Comparison of ENCODE assay signal across 9 cellular contexts in genomic region chr3:8499181-8499611, GRCh38. TPM values are rescaled to one million over a fixed set of nuclear protein-coding genes. Genes with fewer than 3 reads are reported as not detected.
DNase-seq lines count a peak whose midpoint lies in the region; ATAC-seq and TF ChIP-seq lines count a peak whose summit lies in the region.
"Had no signal": no experiment of that assay in that cellular context is flagged by ENCODE, and none has a peak within 500 bp of the region (broad histone marks: within the 10 kb centered on the region; RNA-seq: fewer than 3 reads in every experiment).

No MANE protein-coding gene starts in this region.

- H3K9me3 ChIP-seq in smooth muscle cell (replicated peaks; ENCODE audit: low read depth) = no peaks in the 10 kb centered on the region
- H3K9me3 ChIP-seq in transverse colon = no peaks in the 10 kb centered on the region

- no peak overlapping the region for H3K4me3 ChIP-seq in smooth muscle cell
- H3K4me3 ChIP-seq in transverse colon = no peak overlapping the region

- H2AFZ ChIP-seq in smooth muscle cell (ENCODE audit: low read depth) = no peak overlapping the region

- TF ChIP-seq CTCF in smooth muscle cell (IDR thresholded peaks at IDR 0.05; ENCODE audit: borderline replicate concordance, insufficient read depth, poor library complexity, severe bottlenecking) = no peak
- no peak for TF ChIP-seq CTCF in transverse colon (IDR thresholded peaks at IDR 0.05)

- H3K27ac ChIP-seq in smooth muscle cell (ENCODE audit: low read depth) (peak overlapping the region; percentile 93), transverse colon (peak overlapping the region in 1 of 4 donors; percentile 21)

- no peaks in the 10 kb centered on the region for H3K27me3 ChIP-seq in smooth muscle cell (ENCODE audit: low read depth)
- no peaks in the 10 kb centered on the region for H3K27me3 ChIP-seq in transverse colon

- 17% methylated on average over 1 of the region's 1 CpG for WGBS in smooth muscle cell (ENCODE audit: low lambda C conversion rate)
- 21 to 30% methylated on average over 1 of the region's 1 CpG for WGBS in transverse colon (ENCODE audit: low coverage in 1 of 2), 2 donors

- no peak overlapping the region for H3K9ac ChIP-seq in smooth muscle cell (ENCODE audit: low read depth)

- H3K36me3 ChIP-seq in smooth muscle cell (ENCODE audit: low read depth) (no peaks in the 10 kb centered on the region), transverse colon (no peaks in the 10 kb centered on the region)

- no peak for TF ChIP-seq EP300 in transverse colon (IDR thresholded peaks at IDR 0.05; ENCODE audit: low read depth)

- no peak for TF ChIP-seq POLR2A in transverse colon (IDR thresholded peaks at IDR 0.05)

- no peak overlapping the region for H3K4me2 ChIP-seq in smooth muscle cell

- in situ Hi-C loops in transverse colon (cut with MboI; ENCODE audit: low pct_ligation_motif_present in 1 of 4, low pct_unique_long_range_greater_than_20kb in 1 of 4, low sequenced_read_pairs in 3 of 4) = no loop called here

- peaks cover 29% of the 10 kb centered on the region for H3K4me1 ChIP-seq in smooth muscle cell (ENCODE audit: low read depth)
- H3K4me1 ChIP-seq in transverse colon = peaks cover 3 to 24% (median 14%) of the 10 kb centered on the region in 4 donors

- no peak for ATAC-seq in GM18517 (IDR thresholded peaks at IDR 0.05; ENCODE audit: unreplicated experiment)

- H4K20me1 ChIP-seq in smooth muscle cell (ENCODE audit: low read depth) = peaks cover 23% of the 10 kb centered on the region

- DNase-seq in NCI-H146 (lab: John Stamatoyannopoulos, UW) = peak; percentile 21
- DNase-seq in astrocyte of the hippocampus (ENCODE audit: low read depth, low spot score) = peak; percentile 91
- peak; percentile 74 for DNase-seq in islet precursor cell
- DNase-seq in smooth muscle cell (lab: John Stamatoyannopoulos, UW; ENCODE audit: unreplicated experiment) = no peak
- no peak for DNase-seq in transverse colon
- DNase-seq in stimulated activated CD4-positive, alpha-beta T cell treated with anti-CD3 and anti-CD28 coated beads, Interleukin-2, amount 100 ng/mL, for 48 hours = no peak
- no peak for DNase-seq in AG20443 (ENCODE audit: low spot score)
- DNase-seq: activated CD8-positive, alpha-beta memory T cell treated with anti-CD3 and anti-CD28 coated beads, Interleukin-2, amount 50 U/mL, for 4 hours had no signal

- peaks cover 23% of the 10 kb centered on the region for H3K79me2 ChIP-seq in smooth muscle cell (ENCODE audit: low read depth)

- intact Hi-C loops in transverse colon (cut with DNase I; ENCODE audit: low total_unique reads) = loop anchor here (10.0 kb wide), 1 partner anchor 54 kb away; no protein-coding TSS in a partner anchor

- H3F3A ChIP-seq in smooth muscle cell (ENCODE audit: low read depth) = peaks cover 26% of the 10 kb centered on the region

RNA-seq across cellular contexts. Expression of gene LMCD1, which starts 2.4 kb away (rescaled TPM):
- total RNA-seq in smooth muscle cell (187 and 276 TPM in 2 replicates), transverse colon (10 to 100 TPM in 2 of 4 donors, 1 to 10 TPM in 2; 6.7 to 26.6 (median 9.6) TPM)
- polyA plus RNA-seq in smooth muscle cell = 356 and 524 TPM in 2 replicates

Comparison
In these comparisons a context has a peak if more than half of its experiments do, and no peak if none do; other contexts are left out.
1. DNase-seq: peak in NCI-H146 (single experiment), astrocyte of the hippocampus (single experiment) and islet precursor cell (single experiment); none in smooth muscle cell (single experiment), transverse colon (single experiment), stimulated activated CD4-positive, alpha-beta T cell treated with anti-CD3 and anti-CD28 coated beads, Interleukin-2, amount 100 ng/mL, for 48 hours (0 of 2) and AG20443 (single experiment).